8 cellular contexts compared by ENCODE assay signal in the genomic region with DNA sequence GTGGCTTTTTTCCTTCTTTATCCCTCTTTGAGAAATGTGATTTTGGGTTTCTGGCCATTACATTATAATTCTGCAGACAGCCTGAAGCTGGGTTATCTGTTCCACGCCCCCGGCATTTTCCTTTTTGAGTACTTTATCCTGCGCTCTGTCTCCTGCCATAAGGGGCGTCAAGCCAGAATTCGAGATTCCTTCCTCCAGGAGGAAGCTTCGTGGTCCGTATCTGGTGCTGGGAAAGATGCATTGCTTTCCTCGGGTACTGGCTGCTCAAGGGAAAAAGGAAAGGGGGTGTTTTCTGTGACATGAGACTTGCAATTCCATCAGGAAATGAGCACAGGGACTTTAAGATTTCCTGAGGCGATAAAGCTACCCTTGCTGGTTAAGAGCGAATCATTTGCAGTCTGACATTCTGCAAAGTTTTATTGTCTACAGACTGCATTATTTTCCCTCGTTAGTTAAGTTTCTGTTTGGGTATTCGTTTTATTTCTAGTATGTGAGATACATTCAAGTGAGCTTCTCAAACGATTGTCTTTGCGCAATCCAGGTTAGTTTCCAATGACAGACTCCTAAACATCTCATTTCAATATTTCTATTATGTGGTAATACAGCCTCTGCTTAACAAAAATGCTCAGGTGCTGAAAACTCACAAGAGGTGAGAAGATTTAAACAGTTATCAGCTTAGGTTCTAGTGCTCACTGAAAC. TPM values are rescaled to one million over a fixed set of nuclear protein-coding genes. Genes with fewer than 3 reads are reported as not detected.
DNase-seq lines count a peak whose midpoint lies in the region; FAIRE-seq and TF ChIP-seq lines count a peak whose summit lies in the region.

No MANE protein-coding gene starts in this region.

- no peak for TF ChIP-seq POLR2A in suprapubic skin (IDR thresholded peaks at IDR 0.05)

- peak; percentile 54 for TF ChIP-seq CTCF in AG09309 (IDR thresholded peaks at IDR 0.05; ENCODE audit: control insufficient read depth, insufficient read depth, low read depth, low read length, missing control alignments)
- peak; percentile 72 for TF ChIP-seq CTCF in chondrocyte (IDR thresholded peaks at IDR 0.05)
- TF ChIP-seq CTCF in suprapubic skin (IDR thresholded peaks at IDR 0.05): peak in 1 of 2 donors; percentile 5
- TF ChIP-seq CTCF in GM10266 (IDR thresholded peaks at IDR 0.05; ENCODE audit: control insufficient read depth, insufficient read depth, low read depth, missing control alignments): no peak

- intact Hi-C loops in posterior vena cava (cut with DNase I): loop anchor here in 1 of 2 donors (10.0 kb wide), 1 partner anchor 121 kb away; no protein-coding TSS in a partner anchor

- H3K27me3 ChIP-seq in suprapubic skin: no peaks in the 10 kb centered on the region

- DNase-seq in AG09309 (ENCODE audit: low read depth) (peak; percentile 2), GM18507 (ENCODE audit: extremely low spot score, insufficient read length, low read depth) (no peak), NCI-H69 (lab: John Stamatoyannopoulos, UW) (peak; percentile 80), chondrocyte (ENCODE audit: low spot score) (no peak), left kidney (ENCODE audit: low read depth, low spot score) (peak; percentile 85), suprapubic skin (ENCODE audit: low spot score in 2 of 2) (no peak), posterior vena cava (ENCODE audit: low spot score) (no peak), GM10266 (ENCODE audit: extremely low spot score) (no peak)

- H3K9me3 Mint-ChIP-seq in chondrocyte (ENCODE audit: low read depth): no peaks in the 10 kb centered on the region

- no peaks in the 10 kb centered on the region for H3K36me3 ChIP-seq in suprapubic skin

- peak overlapping the region; percentile 71 for H3K4me3 Mint-ChIP-seq in chondrocyte (ENCODE audit: unreplicated experiment)

- H3K27ac ChIP-seq in suprapubic skin: no peak overlapping the region

- H3K27ac Mint-ChIP-seq in chondrocyte (ENCODE audit: unreplicated experiment): peak overlapping the region; percentile 15

- H3K4me1 ChIP-seq in suprapubic skin: peaks cover 13% of the 10 kb centered on the region

- peaks cover under 1% of the 10 kb centered on the region for H3K36me3 Mint-ChIP-seq in chondrocyte (ENCODE audit: low read depth)

- no peaks in the 10 kb centered on the region for H3K27me3 Mint-ChIP-seq in chondrocyte (ENCODE audit: low read depth)

- H3K4me3 ChIP-seq in AG09309 (ENCODE audit: control insufficient read depth, low read depth, low read length) (peak overlapping the region; percentile 70), suprapubic skin (peak overlapping the region; percentile 79)

- peaks cover 12% of the 10 kb centered on the region for H3K4me1 Mint-ChIP-seq in chondrocyte (ENCODE audit: low read depth)

- no peaks in the 10 kb centered on the region for H3K9me3 ChIP-seq in suprapubic skin

- WGBS in suprapubic skin: 7% methylated on average over 14 of the region's 14 CpGs

- TF ChIP-seq EP300 in suprapubic skin (IDR thresholded peaks at IDR 0.05): no peak

- peak; percentile 31 for FAIRE-seq in GM18507 (lab: Jason Lieb, UNC)

RNA-seq across cellular contexts. Expression of a gene that starts 0.7 kb away (rescaled TPM):
- total RNA-seq in chondrocyte (4.2 to 9.0 TPM (median 4.3 TPM) in 3 replicates), suprapubic skin (under 1 TPM; 0.08 to 0.56 (median 0.34) TPM), posterior vena cava (1 to 10 TPM; 2.4 to 3.1 TPM)

RNA-seq across cellular contexts. Expression of a gene that starts 37.6 kb away (rescaled TPM):
- total RNA-seq in chondrocyte (9.3 to 12.1 TPM (median 9.7 TPM) in 3 replicates), suprapubic skin (10 to 100 TPM in 3 of 4 donors, 1 to 10 TPM in 1; 5.9 to 29.9 (median 11.4) TPM), posterior vena cava (10 to 100 TPM; 13.3 to 14.1 TPM)

RNA-seq across cellular contexts. Expression of a gene that starts 38.6 kb away (rescaled TPM):
- total RNA-seq in chondrocyte (48.5 to 49.9 TPM (median 49.3 TPM) in 3 replicates), suprapubic skin (100 to 1,000 TPM in 1 of 4 donors, 10 to 100 TPM in 3; 33.4 to 129 (median 59.8) TPM), posterior vena cava (10 to 100 TPM; 34.7 to 34.8 TPM)

Comparison
In these comparisons a context has a peak if more than half of its experiments do, and no peak if none do; other contexts are left out.
1. DNase-seq: peak in AG09309 (single experiment), NCI-H69 (single experiment) and left kidney (single experiment); none in GM18507 (single experiment), chondrocyte (single experiment), suprapubic skin (0 of 2), posterior vena cava (single experiment) and GM10266 (single experiment).